ENCODE assay signal across 9 cellular contexts in genomic region chrX:46325312-46325877, GRCh38.
DNase-seq lines count a peak whose midpoint lies in the region; ATAC-seq, FAIRE-seq and TF ChIP-seq lines count a peak whose summit lies in the region.
"Had no signal": no experiment of that assay in that cellular context is flagged by ENCODE, and none has a peak within 500 bp of the region (broad histone marks: within the 10 kb centered on the region; RNA-seq: fewer than 3 reads in every experiment).

No MANE protein-coding gene starts in this region.

- TF ChIP-seq POLR2A in breast epithelium (IDR thresholded peaks at IDR 0.05), result no peak
- no peak for TF ChIP-seq POLR2A in suprapubic skin (IDR thresholded peaks at IDR 0.05)

- no peak for TF ChIP-seq EP300 in suprapubic skin (IDR thresholded peaks at IDR 0.05)

- TF ChIP-seq CTCF in AG09309 (IDR thresholded peaks at IDR 0.05; ENCODE audit: control insufficient read depth, insufficient read depth, low read depth, low read length, missing control alignments) (no peak), RWPE1 (conservative IDR thresholded peaks at IDR 0.05; ENCODE audit: low read depth) (no peak), breast epithelium (IDR thresholded peaks at IDR 0.05) (no peak), pancreas (IDR thresholded peaks at IDR 0.05) (no peak), suprapubic skin (IDR thresholded peaks at IDR 0.05) (no peak)

- H3K9me3 ChIP-seq in breast epithelium (no peaks in the 10 kb centered on the region), pancreas (no peaks in the 10 kb centered on the region), suprapubic skin (no peaks in the 10 kb centered on the region)

- H3K9me3 Mint-ChIP-seq in immature natural killer cell, result peaks cover 0 to 1% (median 0%) of the 10 kb centered on the region in 6 donors
- H3K9me3 Mint-ChIP-seq: central memory CD8-positive, alpha-beta T cell had no signal

- DNase-seq in AG09309 (ENCODE audit: low read depth), result peak; percentile 18
- DNase-seq in RWPE1 (ENCODE audit: low spot score), result peak; percentile 84
- peak in 1 of 2 donors; percentile 18 for DNase-seq in breast epithelium (ENCODE audit: low spot score in 2 of 2)
- no peak for DNase-seq in pancreas
- DNase-seq in NCI-H1105 (lab: John Stamatoyannopoulos, UW), result no peak
- no peak for DNase-seq in suprapubic skin (ENCODE audit: low spot score in 2 of 2)
- no peak for DNase-seq in immature natural killer cell

- peak in 3 of 4 donors; percentile 26 to 55 (median 33) for ATAC-seq in pancreas
- no peak for ATAC-seq in GM21723 (IDR thresholded peaks at IDR 0.05; ENCODE audit: unreplicated experiment)

- H3K27ac ChIP-seq in RWPE1 (peak overlapping the region; percentile 82), breast epithelium (peak overlapping the region; percentile 48 to 76), pancreas (peak overlapping the region in 3 of 4 donors; percentile 9 to 78 (median 25)), suprapubic skin (no peak overlapping the region)

- CTCF ChIA-PET in RWPE1 (lab: Yijun Ruan, JAX), result no interaction called here

- POLR2A ChIA-PET in RWPE1 (lab: Yijun Ruan, JAX; ENCODE audit: low non-redundant PET), result no interaction called here

- no peak overlapping the region for H3K27ac Mint-ChIP-seq in immature natural killer cell

- H3K4me1 ChIP-seq in breast epithelium, result peaks cover 0 to 6% of the 10 kb centered on the region in 2 donors
- peaks cover 0 to 4% (median 0%) of the 10 kb centered on the region in 3 donors for H3K4me1 ChIP-seq in pancreas
- H3K4me1 ChIP-seq in suprapubic skin, result peaks cover 23% of the 10 kb centered on the region

- no peak overlapping the region for H3K4me3 Mint-ChIP-seq in immature natural killer cell
- H3K4me3 Mint-ChIP-seq: central memory CD8-positive, alpha-beta T cell had no signal

- no peak for FAIRE-seq in pancreas (lab: Jason Lieb, UNC)

- peaks cover 0 to 1% of the 10 kb centered on the region in 2 donors for H3K4me1 Mint-ChIP-seq in immature natural killer cell
- H3K4me1 Mint-ChIP-seq: central memory CD8-positive, alpha-beta T cell had no signal

- peaks cover 0 to 14% (median 4%) of the 10 kb centered on the region in 3 donors for H3K27me3 Mint-ChIP-seq in immature natural killer cell (ENCODE audit: low read depth in 3 of 3)
- H3K27me3 Mint-ChIP-seq: central memory CD8-positive, alpha-beta T cell had no signal

- H3K27me3 ChIP-seq in breast epithelium (peaks cover 0 to 36% of the 10 kb centered on the region in 2 donors), pancreas (peaks cover 0 to 9% (median 0%) of the 10 kb centered on the region in 4 donors), suprapubic skin (no peaks in the 10 kb centered on the region)

- H3K4me3 ChIP-seq in AG09309 (ENCODE audit: control insufficient read depth, low read depth, low read length) (no peak overlapping the region), breast epithelium (no peak overlapping the region), pancreas (no peak overlapping the region), suprapubic skin (no peak overlapping the region)

- no peaks in the 10 kb centered on the region for H3K36me3 Mint-ChIP-seq in immature natural killer cell

- intact Hi-C loops in breast epithelium (cut with DNase I; ENCODE audit: low total_unique reads), result no loop called here
- intact Hi-C loops in pancreas (cut with DNase I), result no loop called here

- whole genome bisulfite sequencing in pancreas, 2 donors, result 35 to 44% methylated on average over 5 of the region's 5 CpGs
- WGBS in suprapubic skin, result 17% methylated on average over 5 of the region's 5 CpGs

- no peaks in the 10 kb centered on the region for H3K36me3 ChIP-seq in breast epithelium
- H3K36me3 ChIP-seq in pancreas, result no peaks in the 10 kb centered on the region
- H3K36me3 ChIP-seq in suprapubic skin, result no peaks in the 10 kb centered on the region

Comparison
In these comparisons a context has a peak if more than half of its experiments do, and no peak if none do; other contexts are left out.
1. DNase-seq: peak in AG09309 (single experiment) and RWPE1 (single experiment); none in pancreas (0 of 6), NCI-H1105 (single experiment), suprapubic skin (0 of 2) and immature natural killer cell (0 of 3).